19 cellular contexts compared by ENCODE assay signal in the genomic region with DNA sequence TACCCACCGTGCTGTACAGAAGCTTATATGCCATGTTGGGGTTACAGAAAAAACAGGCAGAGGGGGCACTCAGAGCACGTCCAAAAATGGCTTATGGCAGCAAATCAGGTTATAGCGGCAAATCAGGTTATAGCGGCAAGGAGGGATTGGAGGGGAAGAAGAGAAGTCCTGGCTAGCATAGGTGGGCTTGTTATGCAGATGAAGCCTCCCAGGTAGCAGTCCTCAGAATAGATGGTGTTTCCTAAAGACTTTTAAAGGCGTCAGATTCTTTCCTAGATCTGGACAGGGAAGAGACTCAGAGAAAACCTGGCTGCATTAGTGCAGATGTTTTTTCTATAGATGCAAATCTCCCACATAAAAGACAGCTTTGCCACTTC. TPM values are rescaled to one million over a fixed set of nuclear protein-coding genes. Genes with fewer than 3 reads are reported as not detected.
DNase-seq lines count a peak whose midpoint lies in the region; ATAC-seq and TF ChIP-seq lines count a peak whose summit lies in the region.
"Had no signal": no experiment of that assay in that cellular context is flagged by ENCODE, and none has a peak within 500 bp of the region (broad histone marks: within the 10 kb centered on the region; RNA-seq: fewer than 3 reads in every experiment).

No MANE protein-coding gene starts in this region.

- no peak overlapping the region for H3K4ac ChIP-seq in IMR-90 (ENCODE audit: low read depth, low read length)
- no peak overlapping the region for H3K4ac ChIP-seq in mesenchymal stem cell (ENCODE audit: low read depth in 1 of 2, low read length in 2 of 2)

- H3K56ac ChIP-seq in IMR-90 (ENCODE audit: extremely low read depth, insufficient read depth, low read length) = no peak overlapping the region

- no peaks in the 10 kb centered on the region for H3K36me3 Mint-ChIP-seq in CD8-positive, alpha-beta T cell
- H3K36me3 Mint-ChIP-seq in chondrocyte (ENCODE audit: low read depth) = no peaks in the 10 kb centered on the region
- H3K36me3 Mint-ChIP-seq: CD14-positive monocyte had no signal

- H3K27ac ChIP-seq in CD8-positive, alpha-beta T cell (ENCODE audit: low read depth, low read length) = no peak overlapping the region
- H3K27ac ChIP-seq in IMR-90 (ENCODE audit: insufficient read depth, low read length) (no peak overlapping the region), mesenchymal stem cell (ENCODE audit: low read length, poor library complexity, severe bottlenecking) (no peak overlapping the region)
- H3K27ac ChIP-seq: thyroid gland had no signal

- no peak for TF ChIP-seq CTCF in CD8-positive, alpha-beta T cell (IDR thresholded peaks at IDR 0.05)
- no peak for TF ChIP-seq CTCF in IMR-90 (conservative IDR thresholded peaks at IDR 0.05; ENCODE audit: low read depth, low read length)
- no peak for TF ChIP-seq CTCF in chondrocyte (IDR thresholded peaks at IDR 0.05)

- H2BK12ac ChIP-seq in mesenchymal stem cell (ENCODE audit: low read length in 2 of 2) = no peak overlapping the region

- H2AFZ ChIP-seq in IMR-90 (replicated peaks; ENCODE audit: low read length, poor library complexity) (no peak overlapping the region), mesenchymal stem cell (ENCODE audit: low read depth, low read length) (no peak overlapping the region)

- no peak for TF ChIP-seq RAD21 in IMR-90 (IDR thresholded peaks at IDR 0.05; ENCODE audit: low read length)

- no peak overlapping the region for H2AK5ac ChIP-seq in IMR-90 (ENCODE audit: low read depth, low read length)
- no peak overlapping the region for H2AK5ac ChIP-seq in mesenchymal stem cell (ENCODE audit: low read length, severe bottlenecking)

- H2BK20ac ChIP-seq in IMR-90 (ENCODE audit: low read depth, low read length) = no peak overlapping the region

- H4K91ac ChIP-seq in IMR-90 (ENCODE audit: insufficient read depth, low read depth, low read length) (no peak overlapping the region), mesenchymal stem cell (ENCODE audit: low read length) (peak overlapping the region; percentile 39)

- no peaks in the 10 kb centered on the region for H3K27me3 ChIP-seq in CD8-positive, alpha-beta T cell (ENCODE audit: insufficient read depth, low read length)
- H3K27me3 ChIP-seq in IMR-90 (ENCODE audit: control insufficient read depth, insufficient read depth, low read length) (peaks cover 8% of the 10 kb centered on the region), mesenchymal stem cell (ENCODE audit: control insufficient read depth in 1 of 2, insufficient read depth in 1 of 2, low read length in 2 of 2) (peaks cover 4 to 13% of the 10 kb centered on the region in 2 experiments)
- H3K27me3 ChIP-seq: body of pancreas, pancreas, thyroid gland had no signal

- no peak overlapping the region for H4K8ac ChIP-seq in IMR-90 (ENCODE audit: low read depth in 2 of 2, low read length in 2 of 2)
- no peak overlapping the region for H4K8ac ChIP-seq in mesenchymal stem cell (ENCODE audit: low read length)

- H3K9me3 ChIP-seq in CD8-positive, alpha-beta T cell (ENCODE audit: low read length) = no peaks in the 10 kb centered on the region
- H3K9me3 ChIP-seq in IMR-90 (ENCODE audit: control insufficient read depth, insufficient read depth, low read length) (no peaks in the 10 kb centered on the region), mesenchymal stem cell (ENCODE audit: control insufficient read depth, low read length) (no peaks in the 10 kb centered on the region)
- H3K9me3 ChIP-seq: body of pancreas, mucosa of descending colon, pancreas, thyroid gland had no signal

- no peak overlapping the region for H3K4me3 ChIP-seq in CD8-positive, alpha-beta T cell (ENCODE audit: low read depth, low read length)
- H3K4me3 ChIP-seq in IMR-90 (ENCODE audit: insufficient read depth, low read depth, low read length) (no peak overlapping the region), mesenchymal stem cell (ENCODE audit: insufficient read depth in 1 of 2, low read depth in 1 of 2, low read length in 2 of 2) (peak overlapping the region in 1 of 2 experiments; percentile 61)
- H3K4me3 ChIP-seq: body of pancreas, mucosa of descending colon, pancreas, skin epidermis, thyroid gland had no signal

- H3K9me3 Mint-ChIP-seq in CD8-positive, alpha-beta T cell = no peaks in the 10 kb centered on the region
- no peaks in the 10 kb centered on the region for H3K9me3 Mint-ChIP-seq in chondrocyte (ENCODE audit: low read depth)
- H3K9me3 Mint-ChIP-seq: CD14-positive monocyte had no signal

- H3K18ac ChIP-seq in IMR-90 (ENCODE audit: low read depth, low read length) (no peak overlapping the region), mesenchymal stem cell (ENCODE audit: low read depth in 1 of 2, low read length in 2 of 2) (no peak overlapping the region)

- in situ Hi-C loops in IMR-90 (cut with MboI; ENCODE audit: low sequenced_read_pairs) = no loop called here

- POLR2A ChIA-PET in CD8-positive, alpha-beta T cell (lab: Charles Lee) = no interaction called here
- POLR2A ChIA-PET in IMR-90 (lab: Charles Lee; ENCODE audit: unreplicated experiment) = no interaction called here

- H2BK5ac ChIP-seq in IMR-90 (ENCODE audit: low read depth, low read length, poor library complexity, severe bottlenecking) = no peak overlapping the region
- H2BK5ac ChIP-seq in mesenchymal stem cell (ENCODE audit: low read depth, low read length, poor library complexity, severe bottlenecking) = no peak overlapping the region

- no peak for DNase-seq in CD8-positive, alpha-beta T cell
- DNase-seq in IMR-90 (no peak), chondrocyte (ENCODE audit: low spot score) (no peak), mesenchymal stem cell (no peak), C1 segment of cervical spinal cord (lab: John Stamatoyannopoulos, UW) (no peak), NAMALWA (ENCODE audit: low spot score) (no peak)
- DNase-seq: activated naive CD4-positive, alpha-beta T cell treated with Interleukin-2 at 50 U/mL for 16 hours; left colon; MM.1S; NCI-H2029; NCI-H524 treated with DMSO at 0.1 percent for 48 hours; stimulated activated CD4-positive, alpha-beta T cell treated with anti-CD3 and anti-CD28 coated beads, Interleukin-4, amount 100 ng/mL, for 4 hours had no signal

- CTCF ChIA-PET in CD8-positive, alpha-beta T cell (lab: Charles Lee) = interaction anchor here (2.1 kb wide), 1 partner anchor 22 kb away, joined by 6 read pairs; no protein-coding TSS in a partner anchor
- CTCF ChIA-PET in IMR-90 (lab: Yijun Ruan, JAX) = interaction anchor here (0.9 to 1.1 kb wide), 2 partner anchors 19 to 35 kb away, joined by 3 read pairs; a partner anchor contains a TSS

- BruUV-seq in IMR-90 (replicated peaks; lab: Mats Ljungman, UMichigan) = no TSS peak

- H3K9me1 ChIP-seq in IMR-90 (ENCODE audit: insufficient read depth, low read length) = no peaks in the 10 kb centered on the region

- peaks cover 16% of the 10 kb centered on the region for H3K4me1 Mint-ChIP-seq in CD8-positive, alpha-beta T cell (ENCODE audit: low read depth)
- peaks cover 23% of the 10 kb centered on the region for H3K4me1 Mint-ChIP-seq in chondrocyte (ENCODE audit: low read depth)

- H4K20me1 ChIP-seq in IMR-90 (ENCODE audit: insufficient read depth, low read length) = no peaks in the 10 kb centered on the region

- H3K79me1 ChIP-seq in IMR-90 (ENCODE audit: low read depth in 1 of 2, low read length in 2 of 2) (no peaks in the 10 kb centered on the region), mesenchymal stem cell (replicated peaks; ENCODE audit: low read length, poor library complexity, severe bottlenecking) (no peaks in the 10 kb centered on the region)

- H3K14ac ChIP-seq in IMR-90 (replicated peaks; ENCODE audit: low read depth, low read length) (no peak overlapping the region), mesenchymal stem cell (ENCODE audit: low read length in 2 of 2) (no peak overlapping the region)

- peaks cover 12% of the 10 kb centered on the region for H3K4me1 ChIP-seq in CD8-positive, alpha-beta T cell (ENCODE audit: insufficient read depth, low read length)
- H3K4me1 ChIP-seq in IMR-90 (ENCODE audit: control insufficient read depth, insufficient read depth, low read length) = no peaks in the 10 kb centered on the region; the same call in 1 of the 2 replicates
- no peaks in the 10 kb centered on the region for H3K4me1 ChIP-seq in mesenchymal stem cell (ENCODE audit: control insufficient read depth, insufficient read depth, low read depth, low read length)

- TF ChIP-seq POLR2A in IMR-90 (IDR thresholded peaks at IDR 0.05; ENCODE audit: low read depth, low read length) = no peak

- no peak overlapping the region for H3K4me2 ChIP-seq in IMR-90 (ENCODE audit: low read depth, low read length)
- no peak overlapping the region for H3K4me2 ChIP-seq in mesenchymal stem cell (ENCODE audit: low read length, poor library complexity, severe bottlenecking)

- H3K36me3 ChIP-seq in CD8-positive, alpha-beta T cell (ENCODE audit: insufficient read depth, low read length) = no peaks in the 10 kb centered on the region
- H3K36me3 ChIP-seq in IMR-90 (ENCODE audit: control insufficient read depth, insufficient read depth, low read length) = no peaks in the 10 kb centered on the region
- no peaks in the 10 kb centered on the region for H3K36me3 ChIP-seq in mesenchymal stem cell (ENCODE audit: control insufficient read depth in 1 of 2, insufficient read depth in 2 of 2, low read depth in 1 of 2, low read length in 2 of 2)
- H3K36me3 ChIP-seq: pancreas, thyroid gland had no signal

- no peak overlapping the region for H3K23ac ChIP-seq in IMR-90 (ENCODE audit: low read depth, low read length)
- H3K23ac ChIP-seq in mesenchymal stem cell (ENCODE audit: low read length in 2 of 2) = no peak overlapping the region

- ATAC-seq in CD8-positive, alpha-beta T cell = no peak
- ATAC-seq in IMR-90 (ENCODE audit: low read depth) = peak; percentile 17; the same call in 1 of the 2 replicates
- ATAC-seq in GM19395 (IDR thresholded peaks at IDR 0.05; ENCODE audit: unreplicated experiment) = no peak
- ATAC-seq: left colon, mucosa of descending colon had no signal

- no peak overlapping the region for H4K5ac ChIP-seq in IMR-90 (ENCODE audit: low read depth, low read length)

- H3K27ac Mint-ChIP-seq in CD8-positive, alpha-beta T cell = peak overlapping the region; percentile 18
- H3K27ac Mint-ChIP-seq in chondrocyte (ENCODE audit: unreplicated experiment) = peak overlapping the region; percentile 81
- H3K27ac Mint-ChIP-seq: CD14-positive monocyte had no signal

- H2BK120ac ChIP-seq in IMR-90 (ENCODE audit: low read depth, low read length) = no peak overlapping the region
- H2BK120ac ChIP-seq in mesenchymal stem cell (ENCODE audit: low read depth, low read length) = no peak overlapping the region

- H2AK9ac ChIP-seq in IMR-90 (replicated peaks; ENCODE audit: low read depth, low read length, poor library complexity) = no peak overlapping the region

- H3K4me3 Mint-ChIP-seq in CD8-positive, alpha-beta T cell = no peak overlapping the region
- H3K4me3 Mint-ChIP-seq in chondrocyte (ENCODE audit: unreplicated experiment) = no peak overlapping the region

- WGBS in IMR-90 (ENCODE audit: extremely low coverage in 2 of 2, insufficient read length in 1 of 2), 2 experiments = 48% methylated on average over 4 of the region's 5 CpGs; no CpG with 5 or more reads in 1 of the 2 experiments
- WGBS in mesenchymal stem cell = 42% methylated on average over 4 of the region's 5 CpGs

- H2BK15ac ChIP-seq in IMR-90 (ENCODE audit: low read depth, low read length) = no peak overlapping the region
- no peak overlapping the region for H2BK15ac ChIP-seq in mesenchymal stem cell (ENCODE audit: low read depth, poor library complexity, severe bottlenecking)

- no peaks in the 10 kb centered on the region for H3K27me3 Mint-ChIP-seq in CD8-positive, alpha-beta T cell (ENCODE audit: low read depth)
- peaks cover 6% of the 10 kb centered on the region for H3K27me3 Mint-ChIP-seq in chondrocyte (ENCODE audit: low read depth)

- H3K9ac ChIP-seq in IMR-90 (ENCODE audit: low read depth, low read length) (no peak overlapping the region), mesenchymal stem cell (ENCODE audit: low read length) (peak overlapping the region; percentile 7)

- dilution Hi-C loops in IMR-90 (cut with HindIII; ENCODE audit: low sequenced_read_pairs, unreplicated experiment) = no loop called here

- intact Hi-C loops in CD8-positive, alpha-beta T cell (cut with DNase I, micrococcal nuclease) = no loop called here
- intact Hi-C loops in IMR-90 (cut with micrococcal nuclease) = no loop called here

RNA-seq across cellular contexts. Expression of a gene that starts 19.8 kb away (rescaled TPM):
- total RNA-seq in CD8-positive, alpha-beta T cell = 10 to 100 TPM; 33.7 to 34.1 TPM
- 4.7 and 5.0 TPM in 2 replicates for total RNA-seq in IMR-90 (2012; rRNA removed)
- 6.6 and 7.2 TPM in 2 replicates for polyA plus RNA-seq in IMR-90 (2012; rRNA removed)
- polyA plus RNA-seq in IMR-90 (2012; cell fraction: cytosol; rRNA removed) = 7.0 and 12.9 TPM in 2 replicates
- polyA plus RNA-seq in IMR-90 (2012; cell fraction: nucleus; rRNA removed; ENCODE audit: low replicate concordance) = 10.8 and 25.4 TPM in 2 replicates
- total RNA-seq in chondrocyte = 10.1 to 29.4 TPM (median 28.6 TPM) in 3 replicates
- polyA plus RNA-seq in mesenchymal stem cell (2013, experiment 1 of 2) = 3.8 TPM
- 3.8 TPM for polyA plus RNA-seq in mesenchymal stem cell (2013, experiment 2 of 2)

RNA-seq across cellular contexts. Expression of a gene that starts 39.4 kb away (rescaled TPM):
- 10 to 100 TPM; 43.2 to 47.5 TPM for total RNA-seq in CD8-positive, alpha-beta T cell
- total RNA-seq in IMR-90 (2012; rRNA removed) = 65.1 and 85.5 TPM in 2 replicates
- 81.2 and 87.2 TPM in 2 replicates for polyA plus RNA-seq in IMR-90 (2012; rRNA removed)
- polyA plus RNA-seq in IMR-90 (2012; cell fraction: cytosol; rRNA removed) = 17.6 and 33.7 TPM in 2 replicates
- polyA plus RNA-seq in IMR-90 (2012; cell fraction: nucleus; rRNA removed; ENCODE audit: low replicate concordance) = 20.6 and 93.1 TPM in 2 replicates
- 49.0 to 71.1 TPM (median 49.4 TPM) in 3 replicates for total RNA-seq in chondrocyte
- polyA plus RNA-seq in mesenchymal stem cell (2013, experiment 1 of 2) = 86.9 TPM
- 84.8 TPM for polyA plus RNA-seq in mesenchymal stem cell (2013, experiment 2 of 2)
